In the genomic region with DNA sequence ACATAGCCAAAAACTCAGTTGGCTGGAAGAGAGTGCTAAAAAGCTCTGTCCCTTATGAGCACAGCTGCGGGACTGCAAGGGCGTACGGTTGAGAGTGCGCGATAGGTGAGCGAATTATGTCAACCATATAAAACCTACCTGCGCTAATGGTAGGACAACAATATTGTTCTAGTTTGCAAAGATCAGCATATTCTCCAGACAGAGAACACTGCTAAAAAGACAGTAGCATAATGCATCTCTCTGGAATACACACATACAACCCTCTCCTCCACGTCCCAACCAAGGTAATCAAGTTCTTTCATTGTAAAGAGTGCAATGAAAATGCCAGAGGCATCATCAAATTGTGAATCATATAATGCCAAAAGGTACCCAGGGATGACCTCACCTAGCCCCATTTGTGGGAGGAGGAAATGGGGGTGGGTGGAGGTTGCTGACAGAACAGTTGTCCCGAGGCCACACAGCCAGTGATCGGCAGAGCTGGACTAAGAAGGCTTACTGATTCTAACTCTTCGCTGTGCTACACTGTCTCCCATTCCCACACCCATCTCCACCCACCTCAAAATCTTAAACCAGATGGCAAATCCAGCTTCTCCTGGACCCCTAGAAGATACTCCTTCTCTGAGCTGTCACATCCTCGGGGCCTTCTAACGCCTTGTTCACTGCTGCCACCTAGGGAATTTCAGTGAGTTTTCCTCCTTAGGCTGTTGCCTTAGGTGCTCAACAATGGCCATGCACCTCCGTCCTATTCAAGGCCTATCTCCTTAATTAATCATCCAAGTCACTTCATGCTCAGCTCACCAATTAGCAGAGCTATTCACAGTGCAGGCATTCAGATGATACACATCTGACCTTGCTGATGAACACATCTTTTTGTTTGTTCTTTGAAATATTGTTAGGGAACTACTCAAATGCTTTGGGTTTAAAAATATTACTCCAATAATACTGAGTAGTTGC, we compare ENCODE assay signal across 8 cellular contexts.
DNase-seq lines count a peak whose midpoint lies in the region; ATAC-seq and TF ChIP-seq lines count a peak whose summit lies in the region.

No MANE protein-coding gene starts in this region.

- ATAC-seq in GM18868 (IDR thresholded peaks at IDR 0.05; ENCODE audit: unreplicated experiment) (no peak), HG02852 (IDR thresholded peaks at IDR 0.05; ENCODE audit: unreplicated experiment) (no peak)

- H3K9ac ChIP-seq in OCI-LY3 (ENCODE audit: low read length) (no peak overlapping the region), colonic mucosa (ENCODE audit: low read depth in 2 of 2, low read length in 2 of 2) (no peak overlapping the region)

- intact Hi-C loops in colonic mucosa (cut with DNase I) = no loop called here

- in situ Hi-C loops in KBM-7 (cut with MboI; ENCODE audit: low pct_unique_long_range_greater_than_20kb, low sequenced_read_pairs) = loop anchor here (25.0 kb wide), 1 partner anchor 397 kb away; a partner anchor contains a TSS

- H3K4me3 ChIP-seq in OCI-LY3 (ENCODE audit: low read length) (no peak overlapping the region), colonic mucosa (no peak overlapping the region)

- H4K20me1 ChIP-seq in OCI-LY3 (ENCODE audit: insufficient read depth, low read length) = no peaks in the 10 kb centered on the region

- DNase-seq in ELR (ENCODE audit: low read depth) (peak; percentile 94), KBM-7 (peak; percentile 27), colonic mucosa (peak; percentile 46), medulla oblongata (ENCODE audit: extremely low spot score) (peak; percentile 87)
- no peak for DNase-seq in effector CD8-positive, alpha-beta T cell (lab: John Stamatoyannopoulos, UW)

- H3K4me2 ChIP-seq in OCI-LY3 (ENCODE audit: low read length) = no peak overlapping the region

- H3K36me3 ChIP-seq in OCI-LY3 (replicated peaks; ENCODE audit: low read depth, low read length) (no peaks in the 10 kb centered on the region), colonic mucosa (no peaks in the 10 kb centered on the region)

- TF ChIP-seq CTCF in OCI-LY3 (IDR thresholded peaks at IDR 0.05; ENCODE audit: low read depth, low read length) (peak; percentile 67), colonic mucosa (IDR thresholded peaks at IDR 0.05) (peak; percentile 31)

- H3K27me3 ChIP-seq in OCI-LY3 (ENCODE audit: low read depth, low read length) = peaks cover 18% of the 10 kb centered on the region
- no peaks in the 10 kb centered on the region for H3K27me3 ChIP-seq in colonic mucosa

- H3K4me1 ChIP-seq in OCI-LY3 (ENCODE audit: low read length) = peaks cover 6% of the 10 kb centered on the region
- no peaks in the 10 kb centered on the region for H3K4me1 ChIP-seq in colonic mucosa

- H2AFZ ChIP-seq in OCI-LY3 (ENCODE audit: low read depth, low read length) = no peak overlapping the region

- H3K79me2 ChIP-seq in OCI-LY3 (ENCODE audit: low read length) = no peaks in the 10 kb centered on the region

- no peaks in the 10 kb centered on the region for H3K9me3 ChIP-seq in OCI-LY3 (ENCODE audit: insufficient read depth, low read length)
- no peaks in the 10 kb centered on the region for H3K9me3 ChIP-seq in colonic mucosa

- H3K27ac ChIP-seq in OCI-LY3 (ENCODE audit: low read length) = no peak overlapping the region
- peak overlapping the region; percentile 3 for H3K27ac ChIP-seq in colonic mucosa
